Comparison of ENCODE assay signal across 13 cellular contexts in genomic region chr21:44006656-44007055, GRCh38. TPM values are rescaled to one million over a fixed set of nuclear protein-coding genes. Genes with fewer than 3 reads are reported as not detected.
DNase-seq lines count a peak whose midpoint lies in the region; ATAC-seq and TF ChIP-seq lines count a peak whose summit lies in the region.
"Had no signal": no experiment of that assay in that cellular context is flagged by ENCODE, and none has a peak within 500 bp of the region (broad histone marks: within the 10 kb centered on the region; RNA-seq: fewer than 3 reads in every experiment).

No MANE protein-coding gene starts in this region.

- H3K4me2 ChIP-seq in mesenchymal stem cell (ENCODE audit: low read length, poor library complexity, severe bottlenecking): no peak overlapping the region

- peak overlapping the region; percentile 60 to 84 for H3K18ac ChIP-seq in mesenchymal stem cell (ENCODE audit: low read depth in 1 of 2, low read length in 2 of 2)

- H3K4me1 Mint-ChIP-seq in HFFc6 (ENCODE audit: low read depth): peaks cover 42% of the 10 kb centered on the region

- TF ChIP-seq CTCF in HFFc6 (IDR thresholded peaks at IDR 0.05) (no peak), testis (IDR thresholded peaks at IDR 0.05) (no peak)

- H2BK120ac ChIP-seq in mesenchymal stem cell (ENCODE audit: low read depth, low read length): peak overlapping the region; percentile 54

- H3K4me3 Mint-ChIP-seq in HFFc6: peak overlapping the region; percentile 69
- H3K4me3 Mint-ChIP-seq: IgD-negative memory B cell, neural crest cell had no signal

- H3K27me3 Mint-ChIP-seq in HFFc6 (ENCODE audit: insufficient read depth): no peaks in the 10 kb centered on the region; the same call in none of the 2 replicates
- H3K27me3 Mint-ChIP-seq: IgD-negative memory B cell had no signal

- no peaks in the 10 kb centered on the region for H3K27me3 ChIP-seq in mesenchymal stem cell (ENCODE audit: control insufficient read depth in 1 of 2, insufficient read depth in 1 of 2, low read length in 2 of 2)
- no peaks in the 10 kb centered on the region for H3K27me3 ChIP-seq in testis

- DNase-seq in HFFc6: peak; percentile 49
- peak; percentile 26 for DNase-seq in dedifferentiated amniotic fluid mesenchymal stem cell (ENCODE audit: extremely low spot score)
- no peak for DNase-seq in mesenchymal stem cell
- DNase-seq in testis: peak; percentile 49
- DNase-seq in cerebellar nuclear complex (lab: John Stamatoyannopoulos, UW): no peak
- DNase-seq in NAMALWA (ENCODE audit: low spot score): no peak
- no peak for DNase-seq in NCI-H345 (lab: John Stamatoyannopoulos, UW)
- DNase-seq: activated CD4-positive, alpha-beta T cell treated with anti-CD3 and anti-CD28 coated beads, Interleukin-2, amount 50 U/mL, for 48 hours; GOT3; NCI-H1930 had no signal

- H4K91ac ChIP-seq in mesenchymal stem cell (ENCODE audit: low read length): peak overlapping the region; percentile 94

- H2AK5ac ChIP-seq in mesenchymal stem cell (ENCODE audit: low read length, severe bottlenecking): peak overlapping the region; percentile 24

- peak overlapping the region; percentile 90 for H2BK15ac ChIP-seq in mesenchymal stem cell (ENCODE audit: low read depth, poor library complexity, severe bottlenecking)

- WGBS in mesenchymal stem cell: 56% methylated on average over 8 of the region's 8 CpGs
- WGBS in testis, 2 donors: 44 to 47% methylated on average over 8 of the region's 8 CpGs

- H3K36me3 ChIP-seq in mesenchymal stem cell (ENCODE audit: control insufficient read depth in 1 of 2, insufficient read depth in 2 of 2, low read depth in 1 of 2, low read length in 2 of 2): no peaks in the 10 kb centered on the region
- no peaks in the 10 kb centered on the region for H3K36me3 ChIP-seq in testis (ENCODE audit: low read depth, missing control alignments)

- intact Hi-C loops in testis (cut with DNase I; ENCODE audit: low total_unique reads): no loop called here

- H3K9me3 Mint-ChIP-seq in HFFc6: no peaks in the 10 kb centered on the region
- H3K9me3 Mint-ChIP-seq: IgD-negative memory B cell, neural crest cell had no signal

- ATAC-seq in HG03442 (IDR thresholded peaks at IDR 0.05; ENCODE audit: unreplicated experiment): no peak

- peak overlapping the region; percentile 76 to 92 for H2BK12ac ChIP-seq in mesenchymal stem cell (ENCODE audit: low read length in 2 of 2)

- H3K14ac ChIP-seq in mesenchymal stem cell (ENCODE audit: low read length in 2 of 2): peak overlapping the region in 1 of 2 experiments; percentile 23

- H3K23ac ChIP-seq in mesenchymal stem cell (ENCODE audit: low read length in 2 of 2): no peak overlapping the region

- peak overlapping the region; percentile 74 for H4K8ac ChIP-seq in mesenchymal stem cell (ENCODE audit: low read length)

- H3K27ac ChIP-seq in mesenchymal stem cell (ENCODE audit: low read length, poor library complexity, severe bottlenecking): peak overlapping the region; percentile 88
- H3K27ac ChIP-seq in testis: peak overlapping the region in 1 of 2 donors; percentile 83

- H2AFZ ChIP-seq in mesenchymal stem cell (ENCODE audit: low read depth, low read length): no peak overlapping the region

- H3K4me3 ChIP-seq in mesenchymal stem cell (ENCODE audit: insufficient read depth in 1 of 2, low read depth in 1 of 2, low read length in 2 of 2) (peak overlapping the region in 1 of 2 experiments; percentile 27), testis (no peak overlapping the region)

- TF ChIP-seq POLR2A in testis (IDR thresholded peaks at IDR 0.05): no peak

- no peaks in the 10 kb centered on the region for H3K79me1 ChIP-seq in mesenchymal stem cell (replicated peaks; ENCODE audit: low read length, poor library complexity, severe bottlenecking)

- peak overlapping the region; percentile 98 for H3K27ac Mint-ChIP-seq in HFFc6
- H3K27ac Mint-ChIP-seq: IgD-negative memory B cell had no signal

- peak overlapping the region; percentile 81 for H3K9ac ChIP-seq in mesenchymal stem cell (ENCODE audit: low read length)

- peak overlapping the region; percentile 8 to 84 for H3K4ac ChIP-seq in mesenchymal stem cell (ENCODE audit: low read depth in 1 of 2, low read length in 2 of 2)

- no peaks in the 10 kb centered on the region for H3K36me3 Mint-ChIP-seq in HFFc6 (ENCODE audit: low read depth)

- H2BK5ac ChIP-seq in mesenchymal stem cell (ENCODE audit: low read depth, low read length, poor library complexity, severe bottlenecking): peak overlapping the region; percentile 75

- H3K9me3 ChIP-seq in mesenchymal stem cell (ENCODE audit: control insufficient read depth, low read length) (no peaks in the 10 kb centered on the region), testis (no peaks in the 10 kb centered on the region)

- H3K4me1 ChIP-seq in mesenchymal stem cell (ENCODE audit: control insufficient read depth, insufficient read depth, low read depth, low read length): peaks cover 20% of the 10 kb centered on the region
- H3K4me1 ChIP-seq in testis: peaks cover 21% of the 10 kb centered on the region

RNA-seq across cellular contexts. Expression of gene TRAPPC10, which starts 5.5 kb away (rescaled TPM):
- total RNA-seq in HFFc6 (2021; fragmentation: NEBNext Ultra II Directional; extraction: Animal tissue kit (Norgen Biotek cat#: 25700)): 10 to 100 TPM; 24.1 to 29.4 (median 27.7) TPM
- polyA plus RNA-seq in mesenchymal stem cell (2013, experiment 1 of 2): 17.2 TPM
- polyA plus RNA-seq in mesenchymal stem cell (2013, experiment 2 of 2): 17.3 TPM
- total RNA-seq in testis: 10 to 100 TPM; 58.0 to 69.8 TPM
- polyA plus RNA-seq in testis (ENCODE audit: insufficient read depth, low read depth, low replicate concordance): 46.4 TPM

Comparison
In these comparisons a context has a peak if more than half of its experiments do, and no peak if none do; other contexts are left out.
1. DNase-seq: peak in HFFc6 (single experiment), dedifferentiated amniotic fluid mesenchymal stem cell (single experiment) and testis (single experiment); none in mesenchymal stem cell (single experiment), cerebellar nuclear complex (0 of 2), NAMALWA (single experiment) and NCI-H345 (single experiment).